ENCODE assay signal across 4 cellular contexts in the genomic region with DNA sequence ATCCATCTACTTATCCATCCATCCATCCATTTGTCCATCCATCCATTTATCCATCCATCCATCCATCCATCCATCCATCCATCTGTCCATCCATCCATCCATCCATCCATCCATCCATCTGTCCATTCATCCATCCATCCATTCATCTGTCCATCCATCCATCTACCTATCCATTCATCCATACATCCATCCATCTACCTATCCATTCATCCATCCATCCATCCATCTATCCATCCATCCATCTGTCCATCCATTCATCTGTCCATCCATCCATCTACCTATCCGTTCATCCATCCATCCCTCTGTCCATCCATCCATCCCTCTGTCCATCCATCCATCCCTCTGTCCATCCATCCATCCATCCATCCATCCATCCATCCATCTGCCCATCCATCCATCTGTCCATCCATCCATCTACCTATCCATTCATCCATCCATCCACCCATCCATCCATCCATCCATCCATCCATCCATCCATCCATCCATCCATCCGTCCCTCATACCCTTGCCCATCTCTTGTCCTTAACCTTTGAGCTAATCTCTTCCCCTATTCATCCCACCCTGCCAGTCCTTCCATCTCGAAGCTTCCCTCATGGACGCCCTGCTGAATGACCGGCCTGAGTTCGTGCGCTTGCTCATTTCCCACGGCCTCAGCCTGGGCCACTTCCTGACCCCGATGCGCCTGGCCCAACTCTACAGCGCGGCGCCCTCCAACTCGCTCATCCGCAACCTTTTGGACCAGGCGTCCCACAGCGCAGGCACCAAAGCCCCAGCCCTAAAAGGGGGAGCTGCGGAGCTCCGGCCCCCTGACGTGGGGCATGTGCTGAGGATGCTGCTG. TPM values are rescaled to one million over a fixed set of nuclear protein-coding genes. Genes with fewer than 3 reads are reported as not detected.
"Had no signal": no experiment of that assay in that cellular context is flagged by ENCODE, and none has a peak within 500 bp of the region (broad histone marks: within the 10 kb centered on the region; RNA-seq: fewer than 3 reads in every experiment).

No MANE protein-coding gene starts in this region.

RNA-seq across cellular contexts. Expression of a gene that starts 24.6 kb away (rescaled TPM):
- polyA plus RNA-seq: IgD-negative memory B cell had no signal

RNA-seq across cellular contexts. Expression of a gene that starts 27.0 kb away (rescaled TPM):
- total RNA-seq: MCF 10A, OCI-LY7, PC-3 had no signal
- polyA plus RNA-seq: IgD-negative memory B cell had no signal
